1 cellular context compared by ENCODE assay signal in genomic region chr20:53734006-53734688, GRCh38.
TF ChIP-seq lines count a peak whose summit lies in the region.

No MANE protein-coding gene starts in this region.

TF ChIP-seq in H1, 55 proteins besides CTCF, POLR2A, EP300 and RAD21:
- TF ChIP-seq SIRT6 (IDR thresholded peaks at IDR 0.05; ENCODE audit: low read length): no peak
- TF ChIP-seq KDM1A (IDR thresholded peaks at IDR 0.05; ENCODE audit: borderline replicate concordance, low read length): no peak
- no peak for TF ChIP-seq BRCA1 (IDR thresholded peaks at IDR 0.05; ENCODE audit: low read depth, low read length)
